ENCODE assay signal across 33 cellular contexts in genomic region chr1:212129781-212130180, GRCh38.
"Had no signal": no experiment of that assay in that cellular context is flagged by ENCODE, and none has a peak within 500 bp of the region (broad histone marks: within the 10 kb centered on the region; RNA-seq: fewer than 3 reads in every experiment).

No MANE protein-coding gene starts in this region.

- H3K9me3 ChIP-seq: esophagus squamous epithelium, gastroesophageal sphincter had no signal

- FAIRE-seq: astrocyte, colon, endometrium, endothelial cell of umbilical vein had no signal

- ATAC-seq: activated CD4-positive, alpha-beta T cell treated with anti-CD3 and anti-CD28 coated beads for 36 hours; activated CD8-positive, alpha-beta memory T cell treated with anti-CD3 and anti-CD28 coated beads, Interleukin-2, amount 10 ng/mL, durations not matched to agents 7 days and 5 days; activated CD8-positive, alpha-beta T cell treated with anti-CD3 and anti-CD28 coated beads, Interleukin-2, amount 10 ng/mL, durations not matched to agents 7 days and 5 days; activated naive CD8-positive, alpha-beta T cell treated with anti-CD3 and anti-CD28 coated beads, Interleukin-2, amount 50 U/mL, for 24 hours; gastroesophageal sphincter had no signal

- H3K27ac Mint-ChIP-seq: activated CD4-positive, alpha-beta memory T cell treated with anti-CD3 and anti-CD28 coated beads for 36 hours; activated CD4-positive, alpha-beta T cell treated with anti-CD3 and anti-CD28 coated beads for 36 hours; activated CD4-positive, alpha-beta T cell treated with anti-CD3 and anti-CD28 coated beads, Interleukin-2, amount 10 ng/mL, durations not matched to agents 24 days and 14 days; activated CD8-positive, alpha-beta memory T cell treated with anti-CD3 and anti-CD28 coated beads, Interleukin-2, amount 10 ng/mL, durations not matched to agents 7 days and 5 days; activated CD8-positive, alpha-beta T cell treated with anti-CD3 and anti-CD28 coated beads, Interleukin-2, amount 10 ng/mL, durations not matched to agents 7 days and 5 days; activated naive CD4-positive, alpha-beta T cell treated with anti-CD3 and anti-CD28 coated beads for 36 hours; activated naive CD4-positive, alpha-beta T cell treated with anti-CD3 and anti-CD28 coated beads, Interleukin-2, amount 50 U/mL, for 24 hours; activated naive CD8-positive, alpha-beta T cell treated with anti-CD3 and anti-CD28 coated beads for 36 hours; activated naive CD8-positive, alpha-beta T cell treated with anti-CD3 and anti-CD28 coated beads, Interleukin-2, amount 50 U/mL, for 24 hours; activated T-helper 1 cell treated with anti-CD3 and anti-CD28 coated beads, Interleukin-12 subunit alpha, Interleukin-12 subunit beta, Interleukin-2, Interleukin-4 antibody, amounts not matched to agents 30 ng/mL and 10 ng/mL and 1 ng/mL, durations not matched to agents 14 hours and 24 hours and 36 hours; activated T-helper 2 cell treated with anti-CD3 and anti-CD28 coated beads, Interferon-gamma antibody, Interleukin-2, Interleukin-4, amounts not matched to agents 10 μg/mL and 5 μg/mL and 100 μg/mL, durations not matched to agents 14 hours and 24 hours and 36 hours had no signal

- H3K27me3 Mint-ChIP-seq: activated CD4-positive, alpha-beta memory T cell treated with anti-CD3 and anti-CD28 coated beads for 36 hours; activated CD4-positive, alpha-beta T cell treated with anti-CD3 and anti-CD28 coated beads for 36 hours; activated CD4-positive, alpha-beta T cell treated with anti-CD3 and anti-CD28 coated beads, Interleukin-2, amount 10 ng/mL, durations not matched to agents 24 days and 14 days; activated CD8-positive, alpha-beta memory T cell treated with anti-CD3 and anti-CD28 coated beads, Interleukin-2, amount 10 ng/mL, durations not matched to agents 7 days and 5 days; activated naive CD4-positive, alpha-beta T cell treated with anti-CD3 and anti-CD28 coated beads, Interleukin-2, amount 50 U/mL, for 24 hours; activated naive CD8-positive, alpha-beta T cell treated with anti-CD3 and anti-CD28 coated beads for 36 hours; activated naive CD8-positive, alpha-beta T cell treated with anti-CD3 and anti-CD28 coated beads, Interleukin-2, amount 50 U/mL, for 24 hours had no signal

- H3K36me3 ChIP-seq: brain microvascular endothelial cell, esophagus squamous epithelium, gastroesophageal sphincter had no signal

- H3K4me3 Mint-ChIP-seq: activated CD4-positive, alpha-beta memory T cell treated with anti-CD3 and anti-CD28 coated beads for 36 hours; activated CD4-positive, alpha-beta T cell treated with anti-CD3 and anti-CD28 coated beads for 36 hours; activated CD4-positive, alpha-beta T cell treated with anti-CD3 and anti-CD28 coated beads, Interleukin-2, amount 10 ng/mL, durations not matched to agents 24 days and 14 days; activated CD8-positive, alpha-beta memory T cell treated with anti-CD3 and anti-CD28 coated beads, Interleukin-2, amount 10 ng/mL, durations not matched to agents 7 days and 5 days; activated CD8-positive, alpha-beta T cell treated with anti-CD3 and anti-CD28 coated beads, Interleukin-2, amount 10 ng/mL, durations not matched to agents 7 days and 5 days; activated naive CD4-positive, alpha-beta T cell treated with anti-CD3 and anti-CD28 coated beads for 36 hours; activated naive CD4-positive, alpha-beta T cell treated with anti-CD3 and anti-CD28 coated beads, Interleukin-2, amount 50 U/mL, for 24 hours; activated naive CD8-positive, alpha-beta T cell treated with anti-CD3 and anti-CD28 coated beads for 36 hours; activated naive CD8-positive, alpha-beta T cell treated with anti-CD3 and anti-CD28 coated beads, Interleukin-2, amount 50 U/mL, for 24 hours; activated T-helper 1 cell treated with anti-CD3 and anti-CD28 coated beads, Interleukin-12 subunit alpha, Interleukin-12 subunit beta, Interleukin-2, Interleukin-4 antibody, amounts not matched to agents 30 ng/mL and 10 ng/mL and 1 ng/mL, durations not matched to agents 14 hours and 24 hours and 36 hours had no signal

- H3K9me3 Mint-ChIP-seq: activated CD4-positive, alpha-beta T cell treated with anti-CD3 and anti-CD28 coated beads, Interleukin-2, amount 10 ng/mL, durations not matched to agents 24 days and 14 days; activated naive CD4-positive, alpha-beta T cell treated with anti-CD3 and anti-CD28 coated beads, Interleukin-2, amount 50 U/mL, for 24 hours; activated T-helper 1 cell treated with anti-CD3 and anti-CD28 coated beads, Interleukin-12 subunit alpha, Interleukin-12 subunit beta, Interleukin-2, Interleukin-4 antibody, amounts not matched to agents 30 ng/mL and 10 ng/mL and 1 ng/mL, durations not matched to agents 14 hours and 24 hours and 36 hours had no signal

- H3K4me3 ChIP-seq: esophagus squamous epithelium, gastroesophageal sphincter had no signal

- H3K27ac ChIP-seq: brain microvascular endothelial cell, epithelial cell of prostate, esophagus squamous epithelium, gastroesophageal sphincter had no signal

- H3K4me1 ChIP-seq: gastroesophageal sphincter had no signal

- DNase-seq: activated CD4-positive, alpha-beta memory T cell treated with anti-CD3 and anti-CD28 coated beads for 36 hours; activated CD4-positive, alpha-beta T cell treated with anti-CD3 and anti-CD28 coated beads for 36 hours; activated CD4-positive, alpha-beta T cell treated with anti-CD3 and anti-CD28 coated beads, Interleukin-2, amount 10 ng/mL, durations not matched to agents 24 days and 14 days; activated CD4-positive, CD25-positive, alpha-beta regulatory T cell; activated CD4-positive, CD25-positive, alpha-beta regulatory T cell treated with anti-CD3 and anti-CD28 coated beads, Interleukin-2, amount 50 U/mL, for 72 hours; activated CD8-positive, alpha-beta memory T cell treated with anti-CD3 and anti-CD28 coated beads, Interleukin-2, amount 10 ng/mL, durations not matched to agents 7 days and 5 days; activated CD8-positive, alpha-beta memory T cell treated with anti-CD3 and anti-CD28 coated beads, Interleukin-2, amount 50 U/mL, for 4 hours; activated CD8-positive, alpha-beta T cell treated with anti-CD3 and anti-CD28 coated beads, Interleukin-2, amount 10 ng/mL, durations not matched to agents 7 days and 5 days; activated effector memory CD4-positive, alpha-beta T cell treated with anti-CD3 and anti-CD28 coated beads, Interleukin-2, amount 50 U/mL, for 16 hours; activated naive CD4-positive, alpha-beta T cell treated with anti-CD3 and anti-CD28 coated beads for 36 hours; activated naive CD8-positive, alpha-beta T cell treated with anti-CD3 and anti-CD28 coated beads for 36 hours; activated naive CD8-positive, alpha-beta T cell treated with anti-CD3 and anti-CD28 coated beads, Interleukin-2, amount 50 U/mL, for 24 hours; activated T-cell treated with anti-CD3 and anti-CD28 coated beads, Interleukin-2, amount 50 U/mL, for 1 hour; activated T-cell treated with anti-CD3 and anti-CD28 coated beads, Interleukin-2, amount 50 U/mL, for 48 hours; amniotic stem cell; anterior cingulate cortex; brain microvascular endothelial cell; caudate nucleus; cortex of kidney; dermis blood vessel endothelial cell; effector CD8-positive, alpha-beta T cell; esophagus squamous epithelium; foreskin melanocyte; T-helper 2 cell had no signal

- H3K27me3 ChIP-seq: brain microvascular endothelial cell, esophagus squamous epithelium, gastroesophageal sphincter had no signal
